8 cellular contexts compared by ENCODE assay signal in the genomic region with DNA sequence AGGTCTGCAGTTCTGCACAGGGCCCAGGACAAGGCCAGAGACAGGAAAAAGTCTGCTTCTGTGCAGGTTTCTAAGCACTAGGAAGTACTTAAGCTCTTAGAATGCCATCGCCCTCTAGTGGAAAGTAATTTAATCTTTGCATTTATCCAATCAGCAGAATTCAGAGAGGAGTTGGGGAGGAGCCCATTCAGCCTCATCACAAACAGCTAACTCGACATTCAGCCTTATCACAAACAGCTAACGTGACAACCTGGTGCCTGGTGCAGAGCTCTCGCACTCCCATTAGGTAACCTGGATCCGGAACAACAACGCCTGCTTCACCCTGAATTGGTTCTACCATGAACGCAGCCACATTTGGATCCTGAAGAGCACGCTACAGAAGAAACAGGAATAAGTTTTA. TPM values are rescaled to one million over a fixed set of nuclear protein-coding genes. Genes with fewer than 3 reads are reported as not detected.
DNase-seq lines count a peak whose midpoint lies in the region; ATAC-seq lines count a peak whose summit lies in the region.
"Had no signal": no experiment of that assay in that cellular context is flagged by ENCODE, and none has a peak within 500 bp of the region (broad histone marks: within the 10 kb centered on the region; RNA-seq: fewer than 3 reads in every experiment).

No MANE protein-coding gene starts in this region.

- peaks cover 83% of the 10 kb centered on the region for H3K36me3 ChIP-seq in adipocyte (ENCODE audit: control insufficient read depth, insufficient read depth, low read length, severe bottlenecking)

- no peaks in the 10 kb centered on the region for H3K27me3 ChIP-seq in adipocyte (replicated peaks; ENCODE audit: control insufficient read depth, insufficient read depth, low read length)
- no peaks in the 10 kb centered on the region for H3K27me3 ChIP-seq in right cardiac atrium (ENCODE audit: control insufficient read depth, insufficient read depth)

- no peaks in the 10 kb centered on the region for H3K9me3 ChIP-seq in adipocyte (ENCODE audit: control insufficient read depth, low read length)
- H3K9me3 ChIP-seq in right cardiac atrium (ENCODE audit: control insufficient read depth, low read length): no peaks in the 10 kb centered on the region

- WGBS in right cardiac atrium: 45% methylated on average over 8 of the region's 8 CpGs

- no peak overlapping the region for H3K27ac ChIP-seq in right cardiac atrium (ENCODE audit: low read length)
- H3K27ac ChIP-seq: epithelial cell of prostate had no signal

- ATAC-seq in GM21576 (IDR thresholded peaks at IDR 0.05; ENCODE audit: unreplicated experiment) (peak; percentile 94), right cardiac atrium (peak; percentile 80 to 86), sciatic nerve (peak; percentile 63)

- peak overlapping the region in 2 of 3 donors; percentile 48 to 86 for H3K27ac Mint-ChIP-seq in IgD-negative memory B cell

- H3K9ac ChIP-seq in adipocyte (ENCODE audit: low read length): no peak overlapping the region

- no peaks in the 10 kb centered on the region for H3K9me3 Mint-ChIP-seq in IgD-negative memory B cell

- no peaks in the 10 kb centered on the region for H3K27me3 Mint-ChIP-seq in IgD-negative memory B cell

- H3K4me3 ChIP-seq in adipocyte (ENCODE audit: low read length): no peak overlapping the region
- H3K4me3 ChIP-seq in right cardiac atrium (ENCODE audit: low read length): no peak overlapping the region

- DNase-seq in GM04504 (ENCODE audit: low read depth) (peak; percentile 42), NOMO-1 treated with DMSO at 0.1 percent for 48 hours (lab: John Stamatoyannopoulos, UW; ENCODE audit: unreplicated experiment) (peak; percentile 72), adipocyte (ENCODE audit: low read depth) (peak; percentile 92), right cardiac atrium (no peak), sciatic nerve (ENCODE audit: low spot score) (no peak)

- intact Hi-C loops in right cardiac atrium (cut with DNase I): no loop called here
- intact Hi-C loops in sciatic nerve (cut with DNase I): no loop called here

- H3K4me3 Mint-ChIP-seq in IgD-negative memory B cell: peak overlapping the region in 1 of 4 donors; percentile 58

- H3K4me1 Mint-ChIP-seq in IgD-negative memory B cell: peaks cover 6 to 9% (median 8%) of the 10 kb centered on the region in 3 donors

- H3K4me1 ChIP-seq in adipocyte (ENCODE audit: control insufficient read depth, insufficient read depth, low read length): peaks cover 4% of the 10 kb centered on the region
- no peaks in the 10 kb centered on the region for H3K4me1 ChIP-seq in right cardiac atrium (ENCODE audit: control insufficient read depth, insufficient read depth, low read length)

- peaks cover 16% of the 10 kb centered on the region for H3K36me3 Mint-ChIP-seq in IgD-negative memory B cell

RNA-seq across cellular contexts. Expression of a gene that starts 15.2 kb away (rescaled TPM):
- polyA plus RNA-seq in IgD-negative memory B cell (46.4 TPM), right cardiac atrium (34.7 TPM)
- total RNA-seq in right cardiac atrium (10 to 100 TPM; 40.0 to 47.8 (median 43.7) TPM), sciatic nerve (104 TPM)

RNA-seq across cellular contexts. Expression of a gene that starts 46.3 kb away (rescaled TPM):
- polyA plus RNA-seq in IgD-negative memory B cell: not detected
- total RNA-seq in right cardiac atrium: not detected
- polyA plus RNA-seq in right cardiac atrium: not detected
- total RNA-seq in sciatic nerve: not detected

RNA-seq across cellular contexts. Expression of a gene that starts 58.1 kb away (rescaled TPM):
- 52.0 TPM for polyA plus RNA-seq in IgD-negative memory B cell
- total RNA-seq in right cardiac atrium: 10 to 100 TPM; 18.3 to 24.9 (median 20.0) TPM
- polyA plus RNA-seq in right cardiac atrium: 17.8 TPM
- total RNA-seq in sciatic nerve: 347 TPM

Comparison
In these comparisons a context has a peak if more than half of its experiments do, and no peak if none do; other contexts are left out.
1. DNase-seq: peak in GM04504 (single experiment), NOMO-1 treated with DMSO at 0.1 percent for 48 hours (single experiment) and adipocyte (single experiment); none in right cardiac atrium (0 of 3) and sciatic nerve (single experiment).
2. RNA of a gene that starts 58.1 kb away (total RNA-seq): 347 TPM in sciatic nerve (single experiment); 18.3 to 24.9 TPM in right cardiac atrium; every median in the first group is over 10 times any median in the second.
3. Peak in every context shown above with its lines, with median percentiles within 50 percentile points of each other: ATAC-seq.